In genomic region chr5:150710165-150710564, GRCh38 we compare ENCODE assay signal across 12 cellular contexts. TPM values are rescaled to one million over a fixed set of nuclear protein-coding genes. Genes with fewer than 3 reads are reported as not detected.
DNase-seq lines count a peak whose midpoint lies in the region; ATAC-seq, FAIRE-seq and TF ChIP-seq lines count a peak whose summit lies in the region.
"Had no signal": no experiment of that assay in that cellular context is flagged by ENCODE, and none has a peak within 500 bp of the region (broad histone marks: within the 10 kb centered on the region; RNA-seq: fewer than 3 reads in every experiment).

No MANE protein-coding gene starts in this region.

- H3K9me3 ChIP-seq in heart left ventricle = no peaks in the 10 kb centered on the region

- intact Hi-C loops in heart left ventricle (cut with DNase I) = loop anchor here in 3 of 10 donors (2.0 to 10.0 kb wide), 2 partner anchors 135 to 149 kb away; partner anchors contain the start of gene IRGM (in 2 of the 3)
- intact Hi-C loops in Right ventricle myocardium inferior (cut with DNase I) = loop anchor here (1.0 kb wide), 1 partner anchor 149 kb away; no protein-coding TSS in a partner anchor

- no peak for TF ChIP-seq POLR2A in heart left ventricle (IDR thresholded peaks at IDR 0.05)

- FAIRE-seq in urothelium cell line (lab: Jason Lieb, UNC) = no peak

- peaks cover 0 to 83% (median 73%) of the 10 kb centered on the region in 9 donors for H3K36me3 ChIP-seq in heart left ventricle

- H3K27me3 ChIP-seq in heart left ventricle = no peaks in the 10 kb centered on the region

- peaks cover 0 to 8% (median 0%) of the 10 kb centered on the region in 12 donors for H3K4me1 ChIP-seq in heart left ventricle

- no peak overlapping the region for H3K4me3 ChIP-seq in heart left ventricle
- H3K4me3 ChIP-seq in fibroblast of the aortic adventitia (ENCODE audit: low read depth, low read length) = no peak overlapping the region

- no peak for DNase-seq in heart left ventricle
- no peak for DNase-seq in Right ventricle myocardium inferior (ENCODE audit: missing footprints)
- peak; percentile 16 for DNase-seq in OCI-M1 (lab: John Stamatoyannopoulos, UW)
- no peak for DNase-seq in fibroblast of the aortic adventitia (ENCODE audit: low read depth)
- peak; percentile 8 for DNase-seq in urothelium cell line (ENCODE audit: low spot score)
- no peak for DNase-seq in middle frontal gyrus (ENCODE audit: extremely low spot score, low spot score)
- no peak for DNase-seq in medulla oblongata (ENCODE audit: extremely low spot score)
- DNase-seq: activated CD4-positive, alpha-beta T cell treated with anti-CD3 and anti-CD28 coated beads, Interleukin-2, amount 10 ng/mL, durations not matched to agents 24 days and 14 days; KG1; naive B cell; RPMI8226 had no signal

- TF ChIP-seq CTCF in heart left ventricle (IDR thresholded peaks at IDR 0.05) (peak in 11 of 12 donors; percentile 9 to 50 (median 28)), fibroblast of the aortic adventitia (IDR thresholded peaks at IDR 0.05; ENCODE audit: insufficient read depth, low read length) (peak; percentile 31)

- 56 to 60% (median 59%) methylated on average over 2 of the region's 2 CpGs for WGBS in heart left ventricle, 4 donors

- ATAC-seq in heart left ventricle (no peak), Right ventricle myocardium inferior (no peak), HG02588 (IDR thresholded peaks at IDR 0.05; ENCODE audit: unreplicated experiment) (no peak)

- H3K27ac ChIP-seq in heart left ventricle = no peak overlapping the region

RNA-seq across cellular contexts. Expression of gene RBM22, which starts 9.3 kb away (rescaled TPM):
- total RNA-seq in heart left ventricle = 10 to 100 TPM; 23.5 to 42.3 (median 28.0) TPM
- 10 to 100 TPM; 19.2 to 24.6 TPM for polyA plus RNA-seq in heart left ventricle
- 30.5 TPM for total RNA-seq in Right ventricle myocardium inferior
- total RNA-seq in fibroblast of the aortic adventitia (ENCODE audit: low replicate concordance) = 35.7 and 60.4 TPM in 2 replicates

RNA-seq across cellular contexts. Expression of gene DCTN4, which starts 48.7 kb away (rescaled TPM):
- total RNA-seq in heart left ventricle = 10 to 100 TPM; 41.6 to 70.6 (median 50.4) TPM
- polyA plus RNA-seq in heart left ventricle = 10 to 100 TPM; 18.9 to 31.8 TPM
- total RNA-seq in Right ventricle myocardium inferior = 46.4 TPM
- 38.5 and 73.9 TPM in 2 replicates for total RNA-seq in fibroblast of the aortic adventitia (ENCODE audit: low replicate concordance)

RNA-seq across cellular contexts. Expression of gene MYOZ3, which starts 49.1 kb away (rescaled TPM):
- total RNA-seq in heart left ventricle (10 to 100 TPM in 1 of 9 donors, 1 to 10 TPM in 8; 1.8 to 10.2 (median 5.1) TPM), Right ventricle myocardium inferior (5.5 TPM), fibroblast of the aortic adventitia (ENCODE audit: low replicate concordance) (0.16 and 0.72 TPM in 2 replicates)
- polyA plus RNA-seq in heart left ventricle = 1 to 10 TPM; 1.2 to 4.6 TPM

Comparison
In these comparisons a context has a peak if more than half of its experiments do, and no peak if none do; other contexts are left out.
1. DNase-seq: peak in OCI-M1 (single experiment) and urothelium cell line (single experiment); none in heart left ventricle (0 of 5), Right ventricle myocardium inferior (single experiment), fibroblast of the aortic adventitia (single experiment), middle frontal gyrus (single experiment) and medulla oblongata (single experiment).